ENCODE assay signal across 8 cellular contexts in genomic region chr9:86947146-86948081, GRCh38. TPM values are rescaled to one million over a fixed set of nuclear protein-coding genes. Genes with fewer than 3 reads are reported as not detected.
DNase-seq lines count a peak whose midpoint lies in the region; ATAC-seq and TF ChIP-seq lines count a peak whose summit lies in the region.

GAS1 (minus strand) TSS chr9:86947506; CDS start chr9:86946779, 727 bp downstream.

- intact Hi-C loops in sigmoid colon (cut with DNase I): loop anchor here (2.0 to 10.0 kb wide), 9 partner anchors 50 to 595 kb away; partner anchors contain the start of gene TUT7

- TF ChIP-seq POLR2A in sigmoid colon (IDR thresholded peaks at IDR 0.05): peak; percentile 54 to 69

- ATAC-seq in GM18870 (IDR thresholded peaks at IDR 0.05; ENCODE audit: unreplicated experiment): no peak

- DNase-seq in ELR (ENCODE audit: low read depth) (peak; percentile 86), HAP-1 (ENCODE audit: low spot score in 2 of 2) (peak; percentile 85 to 86), MV-4-11 (lab: John Stamatoyannopoulos, UW) (peak; percentile 72), UCSD-AML1 (lab: John Stamatoyannopoulos, UW; ENCODE audit: unreplicated experiment) (peak; percentile 56), brain pericyte (ENCODE audit: low read depth, low spot score) (peak; percentile 71), sigmoid colon (peak; percentile 97)

- in situ Hi-C loops in HAP-1 (cut with MboI; ENCODE audit: low sequenced_read_pairs): no loop called here

- H3K9me3 ChIP-seq in HAP-1: no peaks in the 10 kb centered on the region
- no peaks in the 10 kb centered on the region for H3K9me3 ChIP-seq in sigmoid colon

- H3K27ac ChIP-seq in sigmoid colon: peak within 1 kb of the TSS; percentile 93 to 95 (median 94)

- H3K4me3 ChIP-seq in HAP-1: peak within 1 kb of the TSS; percentile 48
- peak within 1 kb of the TSS; percentile 72 for H3K4me3 ChIP-seq in iPS-11a (ENCODE audit: low read depth, low read length)
- H3K4me3 ChIP-seq in sigmoid colon: peak within 1 kb of the TSS; percentile 72 to 91 (median 88)

- TF ChIP-seq CTCF in sigmoid colon (IDR thresholded peaks at IDR 0.05): no peak

- H3K4me1 ChIP-seq in HAP-1 (no peaks in the 10 kb centered on the region), sigmoid colon (peaks cover 0 to 37% (median 26%) of the 10 kb centered on the region in 4 donors)

- H3K27me3 ChIP-seq in HAP-1 (ENCODE audit: low read depth) (peaks cover 32% of the 10 kb centered on the region), sigmoid colon (no peaks in the 10 kb centered on the region)

- WGBS in sigmoid colon, 2 donors: 0 to 1% methylated on average over 89 of the region's 89 CpGs

- no peak for TF ChIP-seq EP300 in sigmoid colon (IDR thresholded peaks at IDR 0.05)

- H3K36me3 ChIP-seq in HAP-1 (replicated peaks): no peaks in the 10 kb centered on the region
- peaks cover 0 to 5% (median 0%) of the 10 kb centered on the region in 4 donors for H3K36me3 ChIP-seq in sigmoid colon

RNA-seq across cellular contexts. Expression of gene GAS1, which starts in this region (rescaled TPM):
- total RNA-seq in sigmoid colon: 100 to 1,000 TPM in 1 of 4 donors, 10 to 100 TPM in 3; 73.4 to 136 (median 96.9) TPM
- polyA plus RNA-seq in sigmoid colon: 1 to 10 TPM in 2 of 3 donors, under 1 TPM in 1; 0.23 to 9.0 (median 3.8) TPM
